27 cellular contexts compared by ENCODE assay signal in genomic region chr13:31919241-31919640, GRCh38.
"Had no signal": no experiment of that assay in that cellular context is flagged by ENCODE, and none has a peak within 500 bp of the region (broad histone marks: within the 10 kb centered on the region; RNA-seq: fewer than 3 reads in every experiment).

No MANE protein-coding gene starts in this region.

- DNase-seq: hypothalamus; immature natural killer cell; kidney; left colon; left lung; mesendoderm; naive B cell; ovary; stimulated activated CD4-positive, alpha-beta T cell treated with anti-CD3 and anti-CD28 coated beads, Interleukin-12 subunit alpha, Interleukin-12 subunit beta, amount 100 ng/mL, for 4 hours; stimulated activated CD4-positive, alpha-beta T cell treated with anti-CD3 and anti-CD28 coated beads, Interleukin-15, amount 100 ng/mL, for 24 hours; stimulated activated CD4-positive, alpha-beta T cell treated with anti-CD3 and anti-CD28 coated beads, Interleukin-2, amount 100 ng/mL, for 24 hours; stimulated activated CD4-positive, alpha-beta T cell treated with anti-CD3 and anti-CD28 coated beads, Interleukin-4, amount 100 ng/mL, for 1 hour; stimulated activated naive B cell treated with anti-CD40 and anti-IgM and Interleukin-4, amounts not matched to agents 10 μg/mL and 1 μg/mL and 100 μg/mL, for 72 hours; stimulated activated naive CD8-positive, alpha-beta T cell treated with anti-CD3 and anti-CD28 coated beads, Interleukin-15, Interleukin-2, amounts not matched to agents 100 U/mL and 50 U/mL, for 24 hours; stomach; testis; thyroid gland; transverse colon; upper lobe of left lung had no signal

- H3K9me3 ChIP-seq: left lung, ovary, right atrium auricular region, stomach, testis, thyroid gland, transverse colon, upper lobe of left lung, vagina had no signal

- H3K4me3 Mint-ChIP-seq: immature natural killer cell; mesothelial cell of epicardium; naive B cell; natural killer cell treated with Interleukin-12 subunit alpha and Interleukin-12 subunit beta and Interleukin-15 and Interleukin-18, amount 100 ng/mL, for 72 hours; stimulated activated naive B cell treated with anti-CD40 and anti-IgM and Interleukin-4, amounts not matched to agents 10 μg/mL and 1 μg/mL and 100 μg/mL, for 72 hours had no signal

- H3K36me3 Mint-ChIP-seq: mesothelial cell of epicardium; naive B cell; natural killer cell treated with Interleukin-12 subunit alpha and Interleukin-12 subunit beta and Interleukin-15 and Interleukin-18, amount 100 ng/mL, for 72 hours; stimulated activated naive B cell treated with anti-CD40 and anti-IgM and Interleukin-4, amounts not matched to agents 10 μg/mL and 1 μg/mL and 100 μg/mL, for 72 hours had no signal

- H3K27me3 ChIP-seq: left lung, ovary, right atrium auricular region, stomach, testis, thyroid gland, transverse colon, upper lobe of left lung, vagina had no signal

- H3K4me3 ChIP-seq: left lung, lung, ovary, right atrium auricular region, skin epidermis, stomach, testis, thyroid gland, transverse colon, upper lobe of left lung, vagina had no signal

- H3K9me3 Mint-ChIP-seq: immature natural killer cell; mesothelial cell of epicardium; naive B cell; natural killer cell treated with Interleukin-12 subunit alpha and Interleukin-12 subunit beta and Interleukin-15 and Interleukin-18, amount 100 ng/mL, for 72 hours; stimulated activated naive B cell treated with anti-CD40 and anti-IgM and Interleukin-4, amounts not matched to agents 10 μg/mL and 1 μg/mL and 100 μg/mL, for 72 hours had no signal

- H3K36me3 ChIP-seq: left lung, ovary, right atrium auricular region, stomach, thyroid gland, transverse colon, upper lobe of left lung, vagina had no signal

- H3K27ac Mint-ChIP-seq: mesothelial cell of epicardium; progenitor cell of endocrine pancreas; stimulated activated naive B cell treated with anti-CD40 and anti-IgM and Interleukin-4, amounts not matched to agents 10 μg/mL and 1 μg/mL and 100 μg/mL, for 72 hours had no signal

- H3K27ac ChIP-seq: left lung, ovary, right atrium auricular region, stomach, testis, thyroid gland, transverse colon, upper lobe of left lung, vagina had no signal

- ATAC-seq: left colon; left lung; natural killer cell treated with Interleukin-12 subunit alpha and Interleukin-12 subunit beta and Interleukin-15 and Interleukin-18, amount 100 ng/mL, for 72 hours; sciatic nerve; stimulated activated naive B cell treated with anti-CD40 and anti-IgM and Interleukin-4, amounts not matched to agents 10 μg/mL and 1 μg/mL and 100 μg/mL, for 72 hours; stimulated activated naive CD8-positive, alpha-beta T cell treated with anti-CD3 and anti-CD28 coated beads, Interleukin-15, Interleukin-2, amounts not matched to agents 100 U/mL and 50 U/mL, for 24 hours had no signal

- H3K27me3 Mint-ChIP-seq: naive B cell; natural killer cell treated with Interleukin-12 subunit alpha and Interleukin-12 subunit beta and Interleukin-15 and Interleukin-18, amount 100 ng/mL, for 72 hours; stimulated activated naive B cell treated with anti-CD40 and anti-IgM and Interleukin-4, amounts not matched to agents 10 μg/mL and 1 μg/mL and 100 μg/mL, for 72 hours had no signal

- H3K4me1 ChIP-seq: thyroid gland, upper lobe of left lung, vagina had no signal
